Comparison of ENCODE assay signal across 16 cellular contexts in genomic region chr17:65551641-65552040, GRCh38.
"Had no signal": no experiment of that assay in that cellular context is flagged by ENCODE, and none has a peak within 500 bp of the region (broad histone marks: within the 10 kb centered on the region; RNA-seq: fewer than 3 reads in every experiment).

No MANE protein-coding gene starts in this region.

- DNase-seq: activated CD4-positive, alpha-beta T cell treated with anti-CD3 and anti-CD28 coated beads, Interleukin-2, amount 50 U/mL, for 4 hours; activated CD4-positive, CD25-positive, alpha-beta regulatory T cell treated with anti-CD3 and anti-CD28 coated beads, Interleukin-2, amount 50 U/mL, for 72 hours; activated CD8-positive, alpha-beta memory T cell treated with anti-CD3 and anti-CD28 coated beads, Interleukin-2, amount 10 ng/mL, durations not matched to agents 7 days and 5 days; activated T-cell treated with anti-CD3 and anti-CD28 coated beads, Interleukin-2, amount 50 U/mL, for 48 hours; caudate nucleus; cortex of kidney; effector memory CD8-positive, alpha-beta T cell; erythroblast; immature natural killer cell; mesenchymal stem cell; SJCRH30; stimulated activated CD4-positive, alpha-beta T cell treated with anti-CD3 and anti-CD28 coated beads, Interleukin-1b, Interleukin-23, amount 100 ng/mL, for 48 hours had no signal

- H3K36me3 ChIP-seq: neutrophil had no signal

- ATAC-seq: activated CD8-positive, alpha-beta memory T cell treated with anti-CD3 and anti-CD28 coated beads, Interleukin-2, amount 10 ng/mL, durations not matched to agents 7 days and 5 days; effector memory CD8-positive, alpha-beta T cell; stimulated activated memory B cell treated with anti-CD40 and anti-IgM and Interleukin-4, amounts not matched to agents 10 μg/mL and 1 μg/mL and 100 μg/mL, for 72 hours had no signal

- H3K27ac ChIP-seq: neutrophil, right atrium auricular region, SJCRH30, tibial nerve had no signal

- H3K27me3 ChIP-seq: right atrium auricular region, SJCRH30, tibial nerve had no signal

- H3K4me3 ChIP-seq: right atrium auricular region, SJCRH30, tibial nerve had no signal

- H3K4me1 ChIP-seq: SJCRH30 had no signal

- H3K9me3 ChIP-seq: neutrophil, right atrium auricular region, SJCRH30, tibial nerve had no signal
